ENCODE assay signal across 18 cellular contexts in genomic region chr9:134424818-134425217, GRCh38.
DNase-seq lines count a peak whose midpoint lies in the region; ATAC-seq and TF ChIP-seq lines count a peak whose summit lies in the region.
"Had no signal": no experiment of that assay in that cellular context is flagged by ENCODE, and none has a peak within 500 bp of the region (broad histone marks: within the 10 kb centered on the region; RNA-seq: fewer than 3 reads in every experiment).

No MANE protein-coding gene starts in this region.

- TF ChIP-seq CTCF in right lobe of liver (IDR thresholded peaks at IDR 0.05), result no peak

- WGBS in right lobe of liver (ENCODE audit: insufficient coverage, low coverage, low lambda C conversion rate, missing lambda C conversion rate), result no CpG with 5 or more reads among the region's 9 CpGs

- H3K36me3 ChIP-seq in H7 (replicated peaks; ENCODE audit: control insufficient read depth, insufficient read depth, low read length) (no peaks in the 10 kb centered on the region; the same call in none of the 2 replicates), right lobe of liver (peaks cover 0 to 60% (median 40%) of the 10 kb centered on the region in 4 donors)

- H3K4me1 ChIP-seq in right lobe of liver, result peaks cover 0 to 31% (median 7%) of the 10 kb centered on the region in 4 donors

- ATAC-seq in right lobe of liver (peak in 3 of 4 donors; percentile 2 to 18 (median 17)), GM19395 (IDR thresholded peaks at IDR 0.05; ENCODE audit: unreplicated experiment) (no peak)
- ATAC-seq: A549, PC-3 had no signal

- no peak for TF ChIP-seq POLR2A in right lobe of liver (IDR thresholded peaks at IDR 0.05)

- no peak overlapping the region for H3K4me3 ChIP-seq in H7 (ENCODE audit: insufficient read depth, low read depth, low read length)
- H3K4me3 ChIP-seq in right lobe of liver, result no peak overlapping the region
- H3K4me3 ChIP-seq: A549, BLaER1, K562 had no signal

- no peaks in the 10 kb centered on the region for H3K9me3 ChIP-seq in right lobe of liver
- H3K9me3 ChIP-seq: A549, BLaER1 had no signal

- intact Hi-C loops in right lobe of liver (cut with DNase I), result no loop called here

- H3K27ac ChIP-seq in right lobe of liver (peak overlapping the region in 1 of 3 donors; percentile 18), substantia nigra (ENCODE audit: low read depth, low read length, poor library complexity, severe bottlenecking) (no peak overlapping the region)
- H3K27ac ChIP-seq: A549, BLaER1 had no signal

- DNase-seq in NCI-H2107 treated with DMSO at 0.1 percent for 48 hours (lab: John Stamatoyannopoulos, UW; ENCODE audit: unreplicated experiment) (peak; percentile 19), NCI-H2107 (lab: John Stamatoyannopoulos, UW) (no peak), H7 (peak; percentile 76), NCI-H69 (lab: John Stamatoyannopoulos, UW) (peak; percentile 44), right lobe of liver (no peak), substantia nigra (lab: John Stamatoyannopoulos, UW) (no peak)
- DNase-seq: CD4-positive, alpha-beta memory T cell; DMS79 treated with DMSO at 0.1 percent for 48 hours; NCI-H1436; NCI-H1930; NCI-H226; PC-3; RPMI8226; T-helper 1 cell had no signal

- H3K27me3 ChIP-seq in H7 (ENCODE audit: control insufficient read depth, insufficient read depth, low read length) (no peaks in the 10 kb centered on the region), right lobe of liver (no peaks in the 10 kb centered on the region)
- H3K27me3 ChIP-seq: BLaER1 had no signal

Comparison
In these comparisons a context has a peak if more than half of its experiments do, and no peak if none do; other contexts are left out.
1. DNase-seq: peak in NCI-H2107 treated with DMSO at 0.1 percent for 48 hours (single experiment), H7 (single experiment) and NCI-H69 (single experiment); none in NCI-H2107 (single experiment), right lobe of liver (0 of 3) and substantia nigra (0 of 49).